8 cellular contexts compared by ENCODE assay signal in genomic region chr4:93828830-93829530, GRCh38. TPM values are rescaled to one million over a fixed set of nuclear protein-coding genes. Genes with fewer than 3 reads are reported as not detected.
A peak's percentile ranks its signal among the peaks of the same experiment; 100 is the strongest.
DNase-seq lines count a peak whose midpoint lies in the region; ATAC-seq, FAIRE-seq and TF ChIP-seq lines count a peak whose summit lies in the region.

No MANE protein-coding gene starts in this region.

- ATAC-seq in HG02571 (IDR thresholded peaks at IDR 0.05; ENCODE audit: unreplicated experiment) (no peak), HG02588 (IDR thresholded peaks at IDR 0.05; ENCODE audit: unreplicated experiment) (no peak)

- no TSS peak for BruUV-seq in Calu3 (replicated peaks; lab: Mats Ljungman, UMichigan)

- no peak for TF ChIP-seq CTCF in Calu3 (IDR thresholded peaks at IDR 0.05; ENCODE audit: unreplicated experiment)
- TF ChIP-seq CTCF in H1 (IDR thresholded peaks at IDR 0.05; ENCODE audit: control extremely low read depth in 1 of 3, insufficient read depth in 1 of 3, low read depth in 1 of 3, low read length in 3 of 3), result no peak
- TF ChIP-seq CTCF in neural progenitor cell (IDR thresholded peaks at IDR 0.05), result no peak
- TF ChIP-seq CTCF in uterus (IDR thresholded peaks at IDR 0.05), result no peak

- intact Hi-C loops in Calu3 (cut with micrococcal nuclease; ENCODE audit: unreplicated experiment) (no loop called here), uterus (cut with DNase I; ENCODE audit: low total_unique reads) (no loop called here)

- H3K4me1 Mint-ChIP-seq in Calu3 (ENCODE audit: low read depth, unreplicated experiment) (no peaks in the 10 kb centered on the region), neural progenitor cell (peaks cover 43% of the 10 kb centered on the region)

- H2AFZ ChIP-seq in H1 (ENCODE audit: low read length) (no peak overlapping the region; the same call in 1 of the 2 replicates), neural progenitor cell (replicated peaks) (peak overlapping the region; percentile 66)

- H3K27ac Mint-ChIP-seq in Calu3 (ENCODE audit: unreplicated experiment), result no peak overlapping the region
- no peak overlapping the region for H3K27ac Mint-ChIP-seq in neural progenitor cell

- TF ChIP-seq EP300 in H1 (IDR thresholded peaks at IDR 0.05; ENCODE audit: borderline replicate concordance in 1 of 2, low read depth in 2 of 2, low read length in 2 of 2), result no peak

- H3K4ac ChIP-seq in H1 (replicated peaks; ENCODE audit: insufficient read length, low read depth, low read length), result no peak overlapping the region

- H3K27me3 Mint-ChIP-seq in Calu3 (ENCODE audit: unreplicated experiment), result peaks cover 78% of the 10 kb centered on the region
- peaks cover 90% of the 10 kb centered on the region for H3K27me3 Mint-ChIP-seq in neural progenitor cell (ENCODE audit: insufficient read depth, low read depth)

- H3K27ac ChIP-seq in H1 (ENCODE audit: low read depth, low read length) (no peak overlapping the region), neural progenitor cell (no peak overlapping the region), uterus (no peak overlapping the region)

- H3K4me1 ChIP-seq in H1 (replicated peaks in 1 of 4; ENCODE audit: control insufficient read depth in 3 of 4, insufficient read depth in 4 of 4, low read length in 3 of 4), result peaks cover 8 to 17% (median 14%) of the 10 kb centered on the region in 4 experiments; a peak in 6 of 7 replicates
- H3K4me1 ChIP-seq in neural progenitor cell, result peaks cover 28% of the 10 kb centered on the region
- peaks cover 0 to 15% of the 10 kb centered on the region in 2 donors for H3K4me1 ChIP-seq in uterus

- POLR2A ChIA-PET in H1 (lab: Charles Lee; ENCODE audit: partially characterized antibody), result interaction anchor here (0.7 to 2.4 kb wide), 5 partner anchors 9 to 378 kb away, joined by 3 to 7 read pairs (median 3); no protein-coding TSS in a partner anchor

- no peak overlapping the region for H2BK120ac ChIP-seq in H1 (replicated peaks; ENCODE audit: low read depth, low read length)

- H4K91ac ChIP-seq in H1 (replicated peaks; ENCODE audit: insufficient read length, low read length), result no peak overlapping the region

- no peak overlapping the region for H2AK5ac ChIP-seq in H1 (ENCODE audit: low read depth, low read length)

- CTCF ChIA-PET in Calu3 (lab: Charles Lee), result no interaction called here
- CTCF ChIA-PET in H1 (lab: Charles Lee; ENCODE audit: partially characterized antibody), result interaction anchor here (0.8 to 1.0 kb wide), 3 partner anchors 14 to 40 kb away, joined by 3 to 7 read pairs (median 4); no protein-coding TSS in a partner anchor

- no peaks in the 10 kb centered on the region for H3K9me3 Mint-ChIP-seq in Calu3 (ENCODE audit: low read depth, unreplicated experiment)
- H3K9me3 Mint-ChIP-seq in neural progenitor cell, result no peaks in the 10 kb centered on the region

- H3K79me2 ChIP-seq in H1 (ENCODE audit: control insufficient read depth in 1 of 2, insufficient read depth in 2 of 2, low read length in 2 of 2), result no peaks in the 10 kb centered on the region
- no peaks in the 10 kb centered on the region for H3K79me2 ChIP-seq in neural progenitor cell (ENCODE audit: low read depth)

- TF ChIP-seq POLR2A in H1 (IDR thresholded peaks at IDR 0.05; ENCODE audit: control extremely low read depth in 1 of 2, low read depth in 2 of 2, low read length in 2 of 2), result no peak
- TF ChIP-seq POLR2A in uterus (IDR thresholded peaks at IDR 0.05), result no peak

- H4K5ac ChIP-seq in H1 (ENCODE audit: insufficient read length, low read depth, low read length), result no peak overlapping the region

- no peak for FAIRE-seq in H1 (lab: Jason Lieb, UNC)

- H3F3A ChIP-seq in neural progenitor cell (ENCODE audit: low read depth), result peaks cover 45% of the 10 kb centered on the region

- peaks cover 26% of the 10 kb centered on the region for H3K23me2 ChIP-seq in H1 (ENCODE audit: low read depth, low read length)

- no peak overlapping the region for H2BK15ac ChIP-seq in H1 (ENCODE audit: low read length)

- no peak overlapping the region for H2BK20ac ChIP-seq in H1 (ENCODE audit: low read length)

- no peak overlapping the region for H4K8ac ChIP-seq in H1 (ENCODE audit: extremely low read depth, insufficient read depth, low read length)

- no peak overlapping the region for H3K9ac ChIP-seq in H1 (replicated peaks in 1 of 4; ENCODE audit: extremely low read depth in 1 of 4, low read depth in 3 of 4, low read length in 3 of 4)
- H3K9ac ChIP-seq in neural progenitor cell, result no peak overlapping the region

- peak overlapping the region; percentile 85; the same call in 1 of the 2 replicates for H2BK12ac ChIP-seq in H1 (ENCODE audit: low read depth, low read length)

- H3K36me3 Mint-ChIP-seq in Calu3 (ENCODE audit: insufficient read depth, unreplicated experiment) (peaks cover 13% of the 10 kb centered on the region), neural progenitor cell (no peaks in the 10 kb centered on the region)

- H3K9me3 ChIP-seq in H1 (ENCODE audit: insufficient read depth in 2 of 2, low read depth in 1 of 2, low read length in 1 of 2) (no peaks in the 10 kb centered on the region), neural progenitor cell (ENCODE audit: low read depth) (no peaks in the 10 kb centered on the region), uterus (no peaks in the 10 kb centered on the region)

- H3K4me3 ChIP-seq in H1 (ENCODE audit: extremely low read depth in 1 of 4, insufficient read depth in 2 of 4, low read depth in 3 of 4, low read length in 4 of 4), result peak overlapping the region; percentile 49 to 62 (median 53)
- peak overlapping the region; percentile 54 for H3K4me3 ChIP-seq in neural progenitor cell
- H3K4me3 ChIP-seq in uterus, result peak overlapping the region in 1 of 2 donors; percentile 29

- H3K23ac ChIP-seq in H1 (ENCODE audit: insufficient read length), result no peak overlapping the region

- peak overlapping the region; percentile 24; the same call in 1 of the 2 replicates for H3K18ac ChIP-seq in H1 (ENCODE audit: extremely low read depth, low read length)

- H3K36me3 ChIP-seq in H1 (ENCODE audit: control insufficient read depth in 2 of 4, insufficient read depth in 4 of 4, low read length in 3 of 4) (no peaks in the 10 kb centered on the region), neural progenitor cell (no peaks in the 10 kb centered on the region), uterus (no peaks in the 10 kb centered on the region)

- peaks cover 3 to 4% of the 10 kb centered on the region in 2 experiments for H4K20me1 ChIP-seq in H1 (replicated peaks in 1 of 2; ENCODE audit: control insufficient read depth in 1 of 2, insufficient read depth in 2 of 2, low read length in 2 of 2)
- peaks cover 64% of the 10 kb centered on the region for H4K20me1 ChIP-seq in neural progenitor cell (ENCODE audit: low read depth)

- H3K4me3 Mint-ChIP-seq in Calu3 (ENCODE audit: low read depth, unreplicated experiment) (peak overlapping the region; percentile 85), neural progenitor cell (peak overlapping the region; percentile 90)

- 1% methylated on average over 46 of the region's 49 CpGs; no CpG with 5 or more reads in 1 of the 2 experiments for WGBS in H1 (ENCODE audit: extremely low coverage in 1 of 2, insufficient coverage in 1 of 2, insufficient read length in 1 of 2, insufficient replicate concordance in 2 of 2, low coverage in 1 of 2, low lambda C conversion rate in 2 of 2, missing lambda C conversion rate in 1 of 2), 2 experiments

- no peak overlapping the region for H3K14ac ChIP-seq in H1 (ENCODE audit: insufficient read length)

- peak; percentile 8 for DNase-seq in Calu3
- DNase-seq in NCI-H128 (lab: John Stamatoyannopoulos, UW; ENCODE audit: unreplicated experiment), result peak; percentile 3
- peak in 1 of 2 experiments; percentile 84 for DNase-seq in H1 (ENCODE audit: low read depth in 1 of 2, low spot score in 2 of 2)
- peak; percentile 67 for DNase-seq in neural progenitor cell (ENCODE audit: low spot score)
- no peak for DNase-seq in uterus
- DNase-seq in activated effector memory CD4-positive, alpha-beta T cell treated with Interleukin-2 at 50 U/mL for 16 hours, result no peak

- no peak overlapping the region for H3K56ac ChIP-seq in H1 (replicated peaks; ENCODE audit: insufficient read length, low read depth, low read length)

- TF ChIP-seq RAD21 in H1 (IDR thresholded peaks at IDR 0.05 in 1 of 2, conservative IDR thresholded peaks at IDR 0.05 in 1 of 2; ENCODE audit: low read depth in 2 of 2, low read length in 2 of 2), result no peak; a peak in 1 of 4 replicates

- peak overlapping the region; percentile 85 to 94 for H3K4me2 ChIP-seq in H1 (ENCODE audit: insufficient read depth in 1 of 2, low read depth in 2 of 2, low read length in 2 of 2)
- peak overlapping the region; percentile 95 for H3K4me2 ChIP-seq in neural progenitor cell

- peak overlapping the region; percentile 12; the same call in 1 of the 2 replicates for H2BK5ac ChIP-seq in H1 (ENCODE audit: low read depth, low read length)

- H3K27me3 ChIP-seq in H1 (replicated peaks in 1 of 4; ENCODE audit: control insufficient read depth in 3 of 4, extremely low read depth in 1 of 4, insufficient read depth in 3 of 4, low read length in 3 of 4) (peaks cover 40 to 70% (median 55%) of the 10 kb centered on the region in 4 experiments), neural progenitor cell (peaks cover 100% of the 10 kb centered on the region), uterus (peaks cover 0 to 80% of the 10 kb centered on the region in 2 donors)

- no peaks in the 10 kb centered on the region for H3K79me1 ChIP-seq in H1 (ENCODE audit: low read depth, low read length)

TF ChIP-seq in H1, 55 proteins besides CTCF, POLR2A, EP300 and RAD21 (continues in another document):
- no peak for TF ChIP-seq BCL11A (IDR thresholded peaks at IDR 0.05; ENCODE audit: low read depth in 2 of 2, low read length in 2 of 2)

RNA-seq across cellular contexts. Expression of gene ATOH1, which starts 0.4 kb away (rescaled TPM):
- total RNA-seq in Calu3 (2022) (not detected in 2 replicates), neural progenitor cell (ENCODE audit: low replicate concordance) (0.06 TPM in 1 of 2 replicates, not detected in the other), uterus (under 1 TPM in 1 of 4 donors, not detected in 3; under 0.01 TPM)
- 0.61 and 0.76 TPM in 2 replicates for total RNA-seq in H1 (2021; fragmentation: NEBNext Ultra II Directional; extraction: Animal tissue kit (Norgen Biotek cat#: 25700))
- 0.12 and 0.28 TPM in 2 replicates for polyA plus RNA-seq in H1 (2011; rRNA removed)
- 0.23 TPM for polyA plus RNA-seq in H1 (2011; cell fraction: cytosol; rRNA removed)
- 0.34 TPM for polyA plus RNA-seq in H1 (2011; cell fraction: nucleus; rRNA removed)
- polyA plus RNA-seq in H1 (2012, experiment 1 of 2), result 0.14 to 0.31 TPM (median 0.19 TPM) in 4 replicates
- 0.31 TPM for polyA plus RNA-seq in H1 (2012, experiment 2 of 2)
- polyA plus RNA-seq in H1 (2013, experiment 1 of 2), result 0.55 TPM
- polyA plus RNA-seq in H1 (2013, experiment 2 of 2), result 0.52 TPM
- polyA minus RNA-seq in H1 (2011; rRNA and poly(A)+ RNA removed), result 0.15 and 0.16 TPM in 2 replicates
- not detected for polyA minus RNA-seq in H1 (2011; cell fraction: cytosol; rRNA and poly(A)+ RNA removed)
- 0.70 TPM for polyA minus RNA-seq in H1 (2011; cell fraction: nucleus; rRNA and poly(A)+ RNA removed)

Comparison
In these comparisons a context has a peak if more than half of its experiments do, and no peak if none do; other contexts are left out.
1. DNase-seq: peak in Calu3 (single experiment), NCI-H128 (single experiment) and neural progenitor cell (single experiment); none in uterus (0 of 2) and activated effector memory CD4-positive, alpha-beta T cell treated with Interleukin-2 at 50 U/mL for 16 hours (single experiment).